ENCODE assay signal across 8 cellular contexts in genomic region chr1:110630770-110631663, GRCh38. TPM values are rescaled to one million over a fixed set of nuclear protein-coding genes. Genes with fewer than 3 reads are reported as not detected.
A peak's percentile ranks its signal among the peaks of the same experiment; 100 is the strongest.
DNase-seq lines count a peak whose midpoint lies in the region; ATAC-seq and TF ChIP-seq lines count a peak whose summit lies in the region.

No MANE protein-coding gene starts in this region.

- H3K9me3 ChIP-seq in Panc1 (ENCODE audit: control insufficient read depth, insufficient read depth, low read depth, low read length) (no peaks in the 10 kb centered on the region), osteoblast (ENCODE audit: low read depth, low read length) (no peaks in the 10 kb centered on the region), transverse colon (no peaks in the 10 kb centered on the region)

- peak; percentile 60 for DNase-seq in EH (ENCODE audit: low read depth)
- DNase-seq in KG1 (lab: John Stamatoyannopoulos, UW) = peak; percentile 8
- peak; percentile 17 for DNase-seq in Panc1 (ENCODE audit: low read depth, low spot score)
- peak; percentile 92 to 94 for DNase-seq in activated T-cell treated with anti-CD3 and anti-CD28 coated beads, Interleukin-2, amount 50 U/mL, for 48 hours
- DNase-seq in fibroblast of pulmonary artery (ENCODE audit: low read depth) = peak; percentile 69
- DNase-seq in osteoblast (ENCODE audit: insufficient read length, low spot score, missing footprints) = peak; percentile 81
- DNase-seq in transverse colon = peak; percentile 86

- TF ChIP-seq POLR2A in transverse colon (IDR thresholded peaks at IDR 0.05) = no peak

- H3K36me3 ChIP-seq in Panc1 (ENCODE audit: control insufficient read depth, insufficient read depth, low read length) (no peaks in the 10 kb centered on the region), osteoblast (ENCODE audit: insufficient read depth, low read length) (no peaks in the 10 kb centered on the region), transverse colon (no peaks in the 10 kb centered on the region)

- POLR2A ChIA-PET in Panc1 (lab: Charles Lee) = no interaction called here

- in situ Hi-C loops in Panc1 (cut with HindIII; ENCODE audit: low pct_unique_long_range_greater_than_20kb, low sequenced_read_pairs) (no loop called here), transverse colon (cut with MboI; ENCODE audit: low pct_ligation_motif_present in 1 of 4, low pct_unique_long_range_greater_than_20kb in 1 of 4, low sequenced_read_pairs in 3 of 4) (loop anchor here in 1 of 4 donors (25.0 kb wide), 1 partner anchor 131 kb away; no protein-coding TSS in a partner anchor)

- H2AFZ ChIP-seq in osteoblast (ENCODE audit: low read length) = no peak overlapping the region

- no peaks in the 10 kb centered on the region for H3K79me2 ChIP-seq in osteoblast (ENCODE audit: insufficient read depth, low read length)

- H3K27me3 ChIP-seq in Panc1 (ENCODE audit: control insufficient read depth, insufficient read depth, low read length) (no peaks in the 10 kb centered on the region; the same call in 1 of the 2 replicates), osteoblast (ENCODE audit: insufficient read depth, low read length) (no peaks in the 10 kb centered on the region), transverse colon (peaks cover 13% of the 10 kb centered on the region)

- intact Hi-C loops in Panc1 (cut with micrococcal nuclease; ENCODE audit: unreplicated experiment) = loop anchor here (5.0 kb wide), 2 partner anchors 136 to 151 kb away; no protein-coding TSS in a partner anchor
- intact Hi-C loops in transverse colon (cut with DNase I; ENCODE audit: low total_unique reads) = loop anchor here (5.0 kb wide), 1 partner anchor 136 kb away; no protein-coding TSS in a partner anchor

- ATAC-seq in GM21723 (IDR thresholded peaks at IDR 0.05; ENCODE audit: unreplicated experiment) (peak; percentile 50), Panc1 (peak; percentile 95)

- TF ChIP-seq CTCF in Panc1 (IDR thresholded peaks at IDR 0.05) (peak; percentile 79), fibroblast of pulmonary artery (IDR thresholded peaks at IDR 0.05; ENCODE audit: low read length, missing control alignments) (peak; percentile 87), osteoblast (IDR thresholded peaks at IDR 0.05; ENCODE audit: extremely low read depth, low read depth, low read length) (peak; percentile 78), transverse colon (IDR thresholded peaks at IDR 0.05) (peak; percentile 76 to 83 (median 81))

- no peak for TF ChIP-seq EP300 in transverse colon (IDR thresholded peaks at IDR 0.05; ENCODE audit: low read depth)

- no TSS peak for BruUV-seq in Panc1 (replicated peaks; lab: Mats Ljungman, UMichigan)

- no peak overlapping the region for H3K4me2 ChIP-seq in osteoblast (ENCODE audit: insufficient read depth, low read length)

- H3K4me3 ChIP-seq in Panc1 (ENCODE audit: low read depth in 2 of 2, low read length in 2 of 2) (no peak overlapping the region), fibroblast of pulmonary artery (replicated peaks; ENCODE audit: low read depth, low read length) (no peak overlapping the region), osteoblast (ENCODE audit: insufficient read depth, low read length) (no peak overlapping the region), transverse colon (no peak overlapping the region)

- H3K4me1 ChIP-seq in Panc1 (ENCODE audit: control insufficient read depth, insufficient read depth, low read length) (no peaks in the 10 kb centered on the region), osteoblast (ENCODE audit: insufficient read depth, low read length) (no peaks in the 10 kb centered on the region), transverse colon (peaks cover 0 to 16% (median 7%) of the 10 kb centered on the region in 4 donors)

- no peaks in the 10 kb centered on the region for H4K20me1 ChIP-seq in osteoblast (ENCODE audit: insufficient read depth, low read length)

- WGBS in transverse colon (ENCODE audit: low coverage in 1 of 2), 2 donors = 34 to 50% methylated on average over 7 to 13 of the region's 13 CpGs

- H3K27ac ChIP-seq in Panc1 (ENCODE audit: low read length) (no peak overlapping the region), osteoblast (ENCODE audit: low read depth, low read length) (no peak overlapping the region), transverse colon (peak overlapping the region; percentile 36 to 74 (median 46))

- CTCF ChIA-PET in Panc1 (lab: Charles Lee) = no interaction called here

RNA-seq across cellular contexts. Expression of gene KCNA2, which starts 24.9 kb away (rescaled TPM):
- total RNA-seq in Panc1 (2021; ENCODE audit: unreplicated experiment) (1.1 TPM), osteoblast (under 0.01 TPM in 1 of 2 replicates, not detected in the other), transverse colon (1 to 10 TPM in 1 of 4 donors, under 1 TPM in 2, not detected in 1; 0.40 to 1.7 (median 0.68) TPM)
- 0.47 TPM for polyA plus RNA-seq in Panc1 (2012; ENCODE audit: insufficient read length)

RNA-seq across cellular contexts. Expression of gene KCNA3, which starts 43.7 kb away (rescaled TPM):
- total RNA-seq in Panc1 (2021; ENCODE audit: unreplicated experiment) (not detected), osteoblast (not detected in 2 replicates), transverse colon (10 to 100 TPM in 3 of 4 donors, 1 to 10 TPM in 1; 2.9 to 22.4 (median 10.9) TPM)
- polyA plus RNA-seq in Panc1 (2012; ENCODE audit: insufficient read length) = not detected

Comparison
In these comparisons a context has a peak if more than half of its experiments do, and no peak if none do; other contexts are left out.
1. DNase-seq: peak in every context shown above with its lines; median percentile 93 in activated T-cell treated with anti-CD3 and anti-CD28 coated beads, Interleukin-2, amount 50 U/mL, for 48 hours; 86 in transverse colon; 81 in osteoblast; 69 in fibroblast of pulmonary artery; 60 in EH; 17 in Panc1; 8 in KG1.
2. H3K27ac ChIP-seq: peak in transverse colon (4 of 4); none in Panc1 (single experiment) and osteoblast (single experiment).
3. Peak in every context shown above with its lines, with median percentiles within 50 percentile points of each other: CTCF ChIP-seq.